Comparison of ENCODE assay signal across 1 cellular context in genomic region chr19:41397086-41398041, GRCh38.
A peak's percentile ranks its signal among the peaks of the same experiment; 100 is the strongest.
TF ChIP-seq lines count a peak whose summit lies in the region.

TSS of gene BCKDHA (plus strand) at chr19:41397818. CDS start at chr19:41397828, 10 bp downstream.
TSS of gene EXOSC5 (minus strand) at chr19:41397359. CDS start at chr19:41397328, 31 bp downstream.

TF ChIP-seq in HepG2, 621 proteins besides CTCF, POLR2A, EP300 and RAD21 (continued from another document and continues in another):
- TF ChIP-seq, protein P1, sequence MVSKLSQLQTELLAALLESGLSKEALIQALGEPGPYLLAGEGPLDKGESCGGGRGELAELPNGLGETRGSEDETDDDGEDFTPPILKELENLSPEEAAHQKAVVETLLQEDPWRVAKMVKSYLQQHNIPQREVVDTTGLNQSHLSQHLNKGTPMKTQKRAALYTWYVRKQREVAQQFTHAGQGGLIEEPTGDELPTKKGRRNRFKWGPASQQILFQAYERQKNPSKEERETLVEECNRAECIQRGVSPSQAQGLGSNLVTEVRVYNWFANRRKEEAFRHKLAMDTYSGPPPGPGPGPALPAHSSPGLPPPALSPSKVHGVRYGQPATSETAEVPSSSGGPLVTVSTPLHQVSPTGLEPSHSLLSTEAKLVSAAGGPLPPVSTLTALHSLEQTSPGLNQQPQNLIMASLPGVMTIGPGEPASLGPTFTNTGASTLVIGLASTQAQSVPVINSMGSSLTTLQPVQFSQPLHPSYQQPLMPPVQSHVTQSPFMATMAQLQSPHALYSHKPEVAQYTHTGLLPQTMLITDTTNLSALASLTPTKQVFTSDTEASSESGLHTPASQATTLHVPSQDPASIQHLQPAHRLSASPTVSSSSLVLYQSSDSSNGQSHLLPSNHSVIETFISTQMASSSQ (IDR thresholded peaks at IDR 0.05; ENCODE audit: low read depth) = no peak
- TF ChIP-seq, protein P1 (CRISPR knock-in tag; IDR thresholded peaks at IDR 0.05; ENCODE audit: borderline replicate concordance) = peak; percentile 50; the same call in 1 of the 2 replicates
- TF ChIP-seq THAP9 (CRISPR knock-in tag; IDR thresholded peaks at IDR 0.05; ENCODE audit: borderline replicate concordance) (peak; percentile 99), ZNF790 (CRISPR knock-in tag; IDR thresholded peaks at IDR 0.05; ENCODE audit: borderline replicate concordance) (peak; percentile 10; the same call in 1 of the 2 replicates), ZNF484 (CRISPR knock-in tag; IDR thresholded peaks at IDR 0.05; ENCODE audit: borderline replicate concordance, low read depth) (no peak), EED (CRISPR knock-in tag; IDR thresholded peaks at IDR 0.05) (no peak; the same call in 1 of the 2 replicates), PAX8 (CRISPR knock-in tag; IDR thresholded peaks at IDR 0.05; ENCODE audit: borderline replicate concordance) (no peak), NCOA1 (CRISPR knock-in tag; IDR thresholded peaks at IDR 0.05) (no peak), ZNF558 (CRISPR knock-in tag; IDR thresholded peaks at IDR 0.05; ENCODE audit: borderline replicate concordance) (no peak), ZNF264 (CRISPR knock-in tag; IDR thresholded peaks at IDR 0.05) (peak; percentile 74; the same call in 1 of the 2 replicates), PRDM15 (CRISPR knock-in tag; IDR thresholded peaks at IDR 0.05) (peak; percentile 72; the same call in 1 of the 2 replicates), RARA (CRISPR knock-in tag; IDR thresholded peaks at IDR 0.05) (no peak; the same call in 1 of the 2 replicates), ZIK1 (CRISPR knock-in tag; IDR thresholded peaks at IDR 0.05; ENCODE audit: borderline replicate concordance, low read depth) (no peak), ZNF749 (CRISPR knock-in tag; IDR thresholded peaks at IDR 0.05; ENCODE audit: borderline replicate concordance) (no peak), TCF7L2 (IDR thresholded peaks at IDR 0.05; ENCODE audit: low read depth, low read length) (no peak), ZSCAN9 (CRISPR knock-in tag; IDR thresholded peaks at IDR 0.05; ENCODE audit: borderline replicate concordance) (no peak; the same call in 1 of the 2 replicates), ZSCAN29 (CRISPR knock-in tag; conservative IDR thresholded peaks at IDR 0.05) (no peak), SIN3B (IDR thresholded peaks at IDR 0.05; ENCODE audit: low read length) (peak; percentile 65)
- TF ChIP-seq, protein P2, sequence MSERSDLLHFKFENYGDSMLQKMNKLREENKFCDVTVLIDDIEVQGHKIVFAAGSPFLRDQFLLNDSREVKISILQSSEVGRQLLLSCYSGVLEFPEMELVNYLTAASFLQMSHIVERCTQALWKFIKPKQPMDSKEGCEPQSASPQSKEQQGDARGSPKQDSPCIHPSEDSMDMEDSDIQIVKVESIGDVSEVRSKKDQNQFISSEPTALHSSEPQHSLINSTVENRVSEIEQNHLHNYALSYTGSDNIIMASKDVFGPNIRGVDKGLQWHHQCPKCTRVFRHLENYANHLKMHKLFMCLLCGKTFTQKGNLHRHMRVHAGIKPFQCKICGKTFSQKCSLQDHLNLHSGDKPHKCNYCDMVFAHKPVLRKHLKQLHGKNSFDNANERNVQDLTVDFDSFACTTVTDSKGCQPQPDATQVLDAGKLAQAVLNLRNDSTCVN (CRISPR knock-in tag; IDR thresholded peaks at IDR 0.05; ENCODE audit: borderline replicate concordance) = no peak
- TF ChIP-seq, protein P3, sequence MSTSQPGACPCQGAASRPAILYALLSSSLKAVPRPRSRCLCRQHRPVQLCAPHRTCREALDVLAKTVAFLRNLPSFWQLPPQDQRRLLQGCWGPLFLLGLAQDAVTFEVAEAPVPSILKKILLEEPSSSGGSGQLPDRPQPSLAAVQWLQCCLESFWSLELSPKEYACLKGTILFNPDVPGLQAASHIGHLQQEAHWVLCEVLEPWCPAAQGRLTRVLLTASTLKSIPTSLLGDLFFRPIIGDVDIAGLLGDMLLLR (CRISPR knock-in tag; IDR thresholded peaks at IDR 0.05) = peak; percentile 99; the same call in 1 of the 2 replicates
- TF ChIP-seq, protein P4, sequence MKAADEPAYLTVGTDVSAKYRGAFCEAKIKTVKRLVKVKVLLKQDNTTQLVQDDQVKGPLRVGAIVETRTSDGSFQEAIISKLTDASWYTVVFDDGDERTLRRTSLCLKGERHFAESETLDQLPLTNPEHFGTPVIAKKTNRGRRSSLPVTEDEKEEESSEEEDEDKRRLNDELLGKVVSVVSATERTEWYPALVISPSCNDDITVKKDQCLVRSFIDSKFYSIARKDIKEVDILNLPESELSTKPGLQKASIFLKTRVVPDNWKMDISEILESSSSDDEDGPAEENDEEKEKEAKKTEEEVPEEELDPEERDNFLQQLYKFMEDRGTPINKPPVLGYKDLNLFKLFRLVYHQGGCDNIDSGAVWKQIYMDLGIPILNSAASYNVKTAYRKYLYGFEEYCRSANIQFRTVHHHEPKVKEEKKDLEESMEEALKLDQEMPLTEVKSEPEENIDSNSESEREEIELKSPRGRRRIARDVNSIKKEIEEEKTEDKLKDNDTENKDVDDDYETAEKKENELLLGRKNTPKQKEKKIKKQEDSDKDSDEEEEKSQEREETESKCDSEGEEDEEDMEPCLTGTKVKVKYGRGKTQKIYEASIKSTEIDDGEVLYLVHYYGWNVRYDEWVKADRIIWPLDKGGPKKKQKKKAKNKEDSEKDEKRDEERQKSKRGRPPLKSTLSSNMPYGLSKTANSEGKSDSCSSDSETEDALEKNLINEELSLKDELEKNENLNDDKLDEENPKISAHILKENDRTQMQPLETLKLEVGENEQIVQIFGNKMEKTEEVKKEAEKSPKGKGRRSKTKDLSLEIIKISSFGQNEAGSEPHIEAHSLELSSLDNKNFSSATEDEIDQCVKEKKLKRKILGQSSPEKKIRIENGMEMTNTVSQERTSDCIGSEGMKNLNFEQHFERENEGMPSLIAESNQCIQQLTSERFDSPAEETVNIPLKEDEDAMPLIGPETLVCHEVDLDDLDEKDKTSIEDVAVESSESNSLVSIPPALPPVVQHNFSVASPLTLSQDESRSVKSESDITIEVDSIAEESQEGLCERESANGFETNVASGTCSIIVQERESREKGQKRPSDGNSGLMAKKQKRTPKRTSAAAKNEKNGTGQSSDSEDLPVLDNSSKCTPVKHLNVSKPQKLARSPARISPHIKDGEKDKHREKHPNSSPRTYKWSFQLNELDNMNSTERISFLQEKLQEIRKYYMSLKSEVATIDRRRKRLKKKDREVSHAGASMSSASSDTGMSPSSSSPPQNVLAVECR (CRISPR knock-in tag; IDR thresholded peaks at IDR 0.05; ENCODE audit: borderline replicate concordance) = peak; percentile 100
- TF ChIP-seq, protein P5, sequence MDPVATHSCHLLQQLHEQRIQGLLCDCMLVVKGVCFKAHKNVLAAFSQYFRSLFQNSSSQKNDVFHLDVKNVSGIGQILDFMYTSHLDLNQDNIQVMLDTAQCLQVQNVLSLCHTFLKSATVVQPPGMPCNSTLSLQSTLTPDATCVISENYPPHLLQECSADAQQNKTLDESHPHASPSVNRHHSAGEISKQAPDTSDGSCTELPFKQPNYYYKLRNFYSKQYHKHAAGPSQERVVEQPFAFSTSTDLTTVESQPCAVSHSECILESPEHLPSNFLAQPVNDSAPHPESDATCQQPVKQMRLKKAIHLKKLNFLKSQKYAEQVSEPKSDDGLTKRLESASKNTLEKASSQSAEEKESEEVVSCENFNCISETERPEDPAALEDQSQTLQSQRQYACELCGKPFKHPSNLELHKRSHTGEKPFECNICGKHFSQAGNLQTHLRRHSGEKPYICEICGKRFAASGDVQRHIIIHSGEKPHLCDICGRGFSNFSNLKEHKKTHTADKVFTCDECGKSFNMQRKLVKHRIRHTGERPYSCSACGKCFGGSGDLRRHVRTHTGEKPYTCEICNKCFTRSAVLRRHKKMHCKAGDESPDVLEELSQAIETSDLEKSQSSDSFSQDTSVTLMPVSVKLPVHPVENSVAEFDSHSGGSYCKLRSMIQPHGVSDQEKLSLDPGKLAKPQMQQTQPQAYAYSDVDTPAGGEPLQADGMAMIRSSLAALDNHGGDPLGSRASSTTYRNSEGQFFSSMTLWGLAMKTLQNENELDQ (CRISPR knock-in tag; IDR thresholded peaks at IDR 0.05; ENCODE audit: borderline replicate concordance) = no peak
- TF ChIP-seq, protein P6, sequence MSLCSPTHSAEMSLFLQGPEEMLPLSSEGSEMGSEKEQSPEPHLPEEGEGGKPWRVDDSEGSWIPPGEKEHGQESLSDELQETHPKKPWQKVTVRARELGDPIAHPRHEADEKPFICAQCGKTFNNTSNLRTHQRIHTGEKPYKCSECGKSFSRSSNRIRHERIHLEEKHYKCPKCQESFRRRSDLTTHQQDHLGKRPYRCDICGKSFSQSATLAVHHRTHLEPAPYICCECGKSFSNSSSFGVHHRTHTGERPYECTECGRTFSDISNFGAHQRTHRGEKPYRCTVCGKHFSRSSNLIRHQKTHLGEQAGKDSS (CRISPR knock-in tag; IDR thresholded peaks at IDR 0.05; ENCODE audit: borderline replicate concordance, low read depth) = no peak; the same call in 1 of the 2 replicates
